1 cellular context compared by ENCODE assay signal in the genomic region with DNA sequence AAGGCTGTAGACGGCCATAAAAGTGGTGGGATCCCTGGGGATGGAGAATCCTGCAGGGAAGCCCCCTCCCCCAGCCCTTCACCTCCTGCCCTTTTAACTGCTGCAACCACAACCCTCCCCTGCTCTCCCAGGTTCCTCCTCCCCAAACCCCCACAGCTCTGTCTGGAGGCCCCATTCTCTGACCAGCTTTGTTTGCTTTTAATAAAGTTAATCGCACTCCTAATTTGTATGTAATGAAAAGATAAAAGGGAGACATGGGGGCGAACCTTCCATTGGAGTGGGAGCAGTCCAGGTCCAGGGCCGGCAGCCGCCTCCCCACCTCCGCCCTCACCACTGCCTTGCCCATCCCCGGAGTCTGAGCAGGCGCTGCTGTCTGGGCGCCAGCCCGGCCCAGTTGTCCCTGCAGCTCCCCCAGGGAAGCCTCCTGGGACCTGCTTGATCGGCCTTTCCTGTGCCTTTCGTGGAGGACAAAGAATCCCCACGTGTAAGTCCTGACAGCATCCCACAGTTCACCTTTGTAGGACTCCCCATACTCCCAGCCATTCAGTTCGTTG.
TF ChIP-seq lines count a peak whose summit lies in the region.

No MANE protein-coding gene starts in this region.

TF ChIP-seq in GM23338, 12 proteins besides CTCF, POLR2A, EP300 and RAD21 (continued from another document):
- TF ChIP-seq, protein P1, sequence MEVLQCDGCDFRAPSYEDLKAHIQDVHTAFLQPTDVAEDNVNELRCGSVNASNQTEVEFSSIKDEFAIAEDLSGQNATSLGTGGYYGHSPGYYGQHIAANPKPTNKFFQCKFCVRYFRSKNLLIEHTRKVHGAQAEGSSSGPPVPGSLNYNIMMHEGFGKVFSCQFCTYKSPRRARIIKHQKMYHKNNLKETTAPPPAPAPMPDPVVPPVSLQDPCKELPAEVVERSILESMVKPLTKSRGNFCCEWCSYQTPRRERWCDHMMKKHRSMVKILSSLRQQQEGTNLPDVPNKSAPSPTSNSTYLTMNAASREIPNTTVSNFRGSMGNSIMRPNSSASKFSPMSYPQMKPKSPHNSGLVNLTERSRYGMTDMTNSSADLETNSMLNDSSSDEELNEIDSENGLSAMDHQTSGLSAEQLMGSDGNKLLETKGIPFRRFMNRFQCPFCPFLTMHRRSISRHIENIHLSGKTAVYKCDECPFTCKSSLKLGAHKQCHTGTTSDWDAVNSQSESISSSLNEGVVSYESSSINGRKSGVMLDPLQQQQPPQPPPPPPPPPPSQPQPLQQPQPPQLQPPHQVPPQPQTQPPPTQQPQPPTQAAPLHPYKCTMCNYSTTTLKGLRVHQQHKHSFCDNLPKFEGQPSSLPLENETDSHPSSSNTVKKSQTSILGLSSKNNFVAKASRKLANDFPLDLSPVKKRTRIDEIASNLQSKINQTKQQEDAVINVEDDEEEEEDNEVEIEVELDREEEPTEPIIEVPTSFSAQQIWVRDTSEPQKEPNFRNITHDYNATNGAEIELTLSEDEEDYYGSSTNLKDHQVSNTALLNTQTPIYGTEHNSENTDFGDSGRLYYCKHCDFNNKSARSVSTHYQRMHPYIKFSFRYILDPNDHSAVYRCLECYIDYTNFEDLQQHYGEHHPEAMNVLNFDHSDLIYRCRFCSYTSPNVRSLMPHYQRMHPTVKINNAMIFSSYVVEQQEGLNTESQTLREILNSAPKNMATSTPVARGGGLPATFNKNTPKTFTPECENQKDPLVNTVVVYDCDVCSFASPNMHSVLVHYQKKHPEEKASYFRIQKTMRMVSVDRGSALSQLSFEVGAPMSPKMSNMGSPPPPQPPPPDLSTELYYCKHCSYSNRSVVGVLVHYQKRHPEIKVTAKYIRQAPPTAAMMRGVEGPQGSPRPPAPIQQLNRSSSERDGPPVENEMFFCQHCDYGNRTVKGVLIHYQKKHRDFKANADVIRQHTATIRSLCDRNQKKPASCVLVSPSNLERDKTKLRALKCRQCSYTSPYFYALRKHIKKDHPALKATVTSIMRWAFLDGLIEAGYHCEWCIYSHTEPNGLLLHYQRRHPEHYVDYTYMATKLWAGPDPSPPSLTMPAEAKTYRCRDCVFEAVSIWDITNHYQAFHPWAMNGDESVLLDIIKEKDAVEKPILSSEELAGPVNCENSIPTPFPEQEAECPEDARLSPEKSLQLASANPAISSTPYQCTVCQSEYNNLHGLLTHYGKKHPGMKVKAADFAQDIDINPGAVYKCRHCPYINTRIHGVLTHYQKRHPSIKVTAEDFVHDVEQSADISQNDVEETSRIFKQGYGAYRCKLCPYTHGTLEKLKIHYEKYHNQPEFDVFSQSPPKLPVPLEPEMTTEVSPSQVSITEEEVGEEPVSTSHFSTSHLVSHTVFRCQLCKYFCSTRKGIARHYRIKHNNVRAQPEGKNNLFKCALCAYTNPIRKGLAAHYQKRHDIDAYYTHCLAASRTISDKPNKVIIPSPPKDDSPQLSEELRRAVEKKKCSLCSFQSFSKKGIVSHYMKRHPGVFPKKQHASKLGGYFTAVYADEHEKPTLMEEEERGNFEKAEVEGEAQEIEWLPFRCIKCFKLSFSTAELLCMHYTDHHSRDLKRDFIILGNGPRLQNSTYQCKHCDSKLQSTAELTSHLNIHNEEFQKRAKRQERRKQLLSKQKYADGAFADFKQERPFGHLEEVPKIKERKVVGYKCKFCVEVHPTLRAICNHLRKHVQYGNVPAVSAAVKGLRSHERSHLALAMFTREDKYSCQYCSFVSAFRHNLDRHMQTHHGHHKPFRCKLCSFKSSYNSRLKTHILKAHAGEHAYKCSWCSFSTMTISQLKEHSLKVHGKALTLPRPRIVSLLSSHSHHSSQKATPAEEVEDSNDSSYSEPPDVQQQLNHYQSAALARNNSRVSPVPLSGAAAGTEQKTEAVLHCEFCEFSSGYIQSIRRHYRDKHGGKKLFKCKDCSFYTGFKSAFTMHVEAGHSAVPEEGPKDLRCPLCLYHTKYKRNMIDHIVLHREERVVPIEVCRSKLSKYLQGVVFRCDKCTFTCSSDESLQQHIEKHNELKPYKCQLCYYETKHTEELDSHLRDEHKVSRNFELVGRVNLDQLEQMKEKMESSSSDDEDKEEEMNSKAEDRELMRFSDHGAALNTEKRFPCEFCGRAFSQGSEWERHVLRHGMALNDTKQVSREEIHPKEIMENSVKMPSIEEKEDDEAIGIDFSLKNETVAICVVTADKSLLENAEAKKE (CRISPR knock-in tag; IDR thresholded peaks at IDR 0.05): no peak
- TF ChIP-seq ZNF331 (CRISPR knock-in tag; IDR thresholded peaks at IDR 0.05; ENCODE audit: low read depth) (no peak), JUNB (IDR thresholded peaks at IDR 0.05; ENCODE audit: unreplicated experiment) (no peak)
